11 cellular contexts compared by ENCODE assay signal in genomic region chr1:109497449-109498160, GRCh38. TPM values are rescaled to one million over a fixed set of nuclear protein-coding genes. Genes with fewer than 3 reads are reported as not detected.
DNase-seq lines count a peak whose midpoint lies in the region; ATAC-seq and TF ChIP-seq lines count a peak whose summit lies in the region.
"Had no signal": no experiment of that assay in that cellular context is flagged by ENCODE, and none has a peak within 500 bp of the region (broad histone marks: within the 10 kb centered on the region; RNA-seq: fewer than 3 reads in every experiment).

No MANE protein-coding gene starts in this region.

- no peaks in the 10 kb centered on the region for H3K36me3 ChIP-seq in brain microvascular endothelial cell (replicated peaks)

- H3K27ac Mint-ChIP-seq in activated naive CD4-positive, alpha-beta T cell treated with anti-CD3 and anti-CD28 coated beads, Interleukin-2, amount 50 U/mL, for 24 hours = no peak overlapping the region
- H3K27ac Mint-ChIP-seq in T-cell (peak overlapping the region; percentile 89 to 97), glutamatergic neuron (ENCODE audit: unreplicated experiment) (peak overlapping the region; percentile 44), type B pancreatic cell (no peak overlapping the region)
- H3K27ac Mint-ChIP-seq: activated CD4-positive, alpha-beta T cell treated with anti-CD3 and anti-CD28 coated beads, Interleukin-2, amount 10 ng/mL, durations not matched to agents 24 days and 14 days had no signal

- H3K27ac ChIP-seq in brain microvascular endothelial cell = no peak overlapping the region

- peak overlapping the region; percentile 52 for H3K4me3 Mint-ChIP-seq in activated naive CD4-positive, alpha-beta T cell treated with anti-CD3 and anti-CD28 coated beads, Interleukin-2, amount 50 U/mL, for 24 hours
- H3K4me3 Mint-ChIP-seq in T-cell (peak overlapping the region in 2 of 3 donors; percentile 17 to 96), glutamatergic neuron (ENCODE audit: unreplicated experiment) (peak overlapping the region; percentile 19), type B pancreatic cell (peak overlapping the region; percentile 11)
- H3K4me3 Mint-ChIP-seq: activated CD4-positive, alpha-beta T cell treated with anti-CD3 and anti-CD28 coated beads, Interleukin-2, amount 10 ng/mL, durations not matched to agents 24 days and 14 days had no signal

- peaks cover 87% of the 10 kb centered on the region for H3K4me1 Mint-ChIP-seq in activated naive CD4-positive, alpha-beta T cell treated with anti-CD3 and anti-CD28 coated beads, Interleukin-2, amount 50 U/mL, for 24 hours
- peaks cover 78 to 88% (median 87%) of the 10 kb centered on the region in 3 donors for H3K4me1 Mint-ChIP-seq in T-cell
- peaks cover 58% of the 10 kb centered on the region for H3K4me1 Mint-ChIP-seq in glutamatergic neuron (ENCODE audit: low read depth, unreplicated experiment)
- H3K4me1 Mint-ChIP-seq in type B pancreatic cell (ENCODE audit: unreplicated experiment) = peaks cover 31% of the 10 kb centered on the region

- H3K4me3 ChIP-seq in brain microvascular endothelial cell (ENCODE audit: low read depth, low read length) = no peak overlapping the region

- CTCF ChIA-PET in T-cell (lab: Charles Lee) = interaction anchor here (0.5 to 17.4 kb wide), 13 partner anchors 9 to 291 kb away, joined by 3 to 375 read pairs (median 3); partner anchors contain the start of gene ATXN7L2 (in 2 of the 2)

- no peaks in the 10 kb centered on the region for H3K9me3 Mint-ChIP-seq in activated naive CD4-positive, alpha-beta T cell treated with anti-CD3 and anti-CD28 coated beads, Interleukin-2, amount 50 U/mL, for 24 hours
- H3K9me3 Mint-ChIP-seq in T-cell (no peaks in the 10 kb centered on the region), glutamatergic neuron (ENCODE audit: unreplicated experiment) (peaks cover 11% of the 10 kb centered on the region), type B pancreatic cell (no peaks in the 10 kb centered on the region)
- H3K9me3 Mint-ChIP-seq: activated CD4-positive, alpha-beta T cell treated with anti-CD3 and anti-CD28 coated beads, Interleukin-2, amount 10 ng/mL, durations not matched to agents 24 days and 14 days had no signal

- no peak for TF ChIP-seq CTCF in glutamatergic neuron (IDR thresholded peaks at IDR 0.05; ENCODE audit: partially characterized antibody, unreplicated experiment)
- no peak for TF ChIP-seq CTCF in type B pancreatic cell (conservative IDR thresholded peaks at IDR 0.05)
- TF ChIP-seq CTCF in brain microvascular endothelial cell (IDR thresholded peaks at IDR 0.05; ENCODE audit: low read depth, low read length, missing control alignments) = no peak

- H3K27me3 Mint-ChIP-seq in activated naive CD4-positive, alpha-beta T cell treated with anti-CD3 and anti-CD28 coated beads, Interleukin-2, amount 50 U/mL, for 24 hours = no peaks in the 10 kb centered on the region
- H3K27me3 Mint-ChIP-seq in T-cell (no peaks in the 10 kb centered on the region), glutamatergic neuron (ENCODE audit: unreplicated experiment) (peaks cover 11% of the 10 kb centered on the region), type B pancreatic cell (no peaks in the 10 kb centered on the region)
- H3K27me3 Mint-ChIP-seq: activated CD4-positive, alpha-beta T cell treated with anti-CD3 and anti-CD28 coated beads, Interleukin-2, amount 10 ng/mL, durations not matched to agents 24 days and 14 days had no signal

- H3K27me3 ChIP-seq in brain microvascular endothelial cell (replicated peaks) = no peaks in the 10 kb centered on the region

- ATAC-seq in T-cell (replicated peaks in 1 of 4) = no peak
- no peak for ATAC-seq in sciatic nerve

- in situ Hi-C loops in brain microvascular endothelial cell (cut with HindIII; ENCODE audit: low pct_ligation_motif_present, low sequenced_read_pairs) = no loop called here

- intact Hi-C loops in sciatic nerve (cut with DNase I) = no loop called here

- H3K36me3 Mint-ChIP-seq in activated naive CD4-positive, alpha-beta T cell treated with anti-CD3 and anti-CD28 coated beads, Interleukin-2, amount 50 U/mL, for 24 hours = peaks cover 2% of the 10 kb centered on the region
- H3K36me3 Mint-ChIP-seq in T-cell (peaks cover 9% of the 10 kb centered on the region), glutamatergic neuron (ENCODE audit: unreplicated experiment) (peaks cover 7% of the 10 kb centered on the region), type B pancreatic cell (no peaks in the 10 kb centered on the region)

- POLR2A ChIA-PET in T-cell (lab: Charles Lee) = interaction anchor here in 1 of 2 donors (0.6 kb wide), 1 partner anchor 52 kb away, joined by 3 read pairs; no protein-coding TSS in a partner anchor

- DNase-seq in activated naive CD4-positive, alpha-beta T cell treated with anti-CD3 and anti-CD28 coated beads, Interleukin-2, amount 50 U/mL, for 16 hours = no peak
- DNase-seq in T-cell (no peak), glutamatergic neuron (no peak), type B pancreatic cell (ENCODE audit: extremely low spot score, unreplicated experiment) (no peak), sciatic nerve (ENCODE audit: low spot score) (no peak), HCEC 1CT (no peak), brain microvascular endothelial cell (no peak)
- DNase-seq: activated effector memory CD4-positive, alpha-beta T cell treated with Interleukin-2 at 50 U/mL for 16 hours had no signal

RNA-seq across cellular contexts. Expression of gene CYB561D1, which starts 3.7 kb away (rescaled TPM):
- total RNA-seq in T-cell (10 to 100 TPM; 23.6 to 42.6 (median 39.5) TPM), glutamatergic neuron (ENCODE audit: unreplicated experiment) (23.9 TPM), type B pancreatic cell (ENCODE audit: low replicate concordance) (10.4 and 14.3 TPM in 2 replicates), sciatic nerve (7.6 TPM)

RNA-seq across cellular contexts. Expression of gene AMIGO1, which starts 11.9 kb away (rescaled TPM):
- total RNA-seq in T-cell (10 to 100 TPM; 13.2 to 28.2 (median 21.5) TPM), glutamatergic neuron (ENCODE audit: unreplicated experiment) (8.0 TPM), type B pancreatic cell (ENCODE audit: low replicate concordance) (5.4 and 6.1 TPM in 2 replicates), sciatic nerve (15.6 TPM)

RNA-seq across cellular contexts. Expression of gene ATXN7L2, which starts 13.9 kb away (rescaled TPM):
- total RNA-seq in T-cell (10 to 100 TPM in 4 of 5 donors, 1 to 10 TPM in 1; 9.7 to 13.2 (median 12.5) TPM), glutamatergic neuron (ENCODE audit: unreplicated experiment) (54.9 TPM), type B pancreatic cell (ENCODE audit: low replicate concordance) (5.7 and 12.0 TPM in 2 replicates), sciatic nerve (5.0 TPM)

RNA-seq across cellular contexts. Expression of gene SYPL2, which starts 31.3 kb away (rescaled TPM):
- under 1 TPM in 4 of 5 donors, not detected in 1; 0.09 to 0.13 (median 0.11) TPM for total RNA-seq in T-cell
- 0.42 TPM for total RNA-seq in glutamatergic neuron (ENCODE audit: unreplicated experiment)
- total RNA-seq in type B pancreatic cell (ENCODE audit: low replicate concordance) = 0.33 and 0.58 TPM in 2 replicates
- total RNA-seq in sciatic nerve = 4.2 TPM
- total RNA-seq: bronchial epithelial cell had no signal

RNA-seq across cellular contexts. Expression of gene GPR61, which starts 42.1 kb away (rescaled TPM):
- total RNA-seq in T-cell = under 1 TPM; 0.16 to 0.75 (median 0.39) TPM
- 0.76 TPM for total RNA-seq in glutamatergic neuron (ENCODE audit: unreplicated experiment)
- not detected in 2 replicates for total RNA-seq in type B pancreatic cell (ENCODE audit: low replicate concordance)
- total RNA-seq in sciatic nerve = not detected
- total RNA-seq: activated CD4-positive, alpha-beta T cell treated with anti-CD3 and anti-CD28 coated beads, Interleukin-2, amount 10 ng/mL, durations not matched to agents 24 days and 14 days; bronchial epithelial cell had no signal

Comparison
In these comparisons a context has a peak if more than half of its experiments do, and no peak if none do; other contexts are left out.
1. H3K27ac Mint-ChIP-seq: peak in T-cell (2 of 2) and glutamatergic neuron (single experiment); none in activated naive CD4-positive, alpha-beta T cell treated with anti-CD3 and anti-CD28 coated beads, Interleukin-2, amount 50 U/mL, for 24 hours (single experiment) and type B pancreatic cell (single experiment).
2. Peak in every context shown above with its lines, with median percentiles within 50 percentile points of each other: H3K4me3 Mint-ChIP-seq.